ENCODE assay signal across 15 cellular contexts in genomic region chr10:34286136-34286739, GRCh38.
DNase-seq lines count a peak whose midpoint lies in the region; TF ChIP-seq lines count a peak whose summit lies in the region.
"Had no signal": no experiment of that assay in that cellular context is flagged by ENCODE, and none has a peak within 500 bp of the region (broad histone marks: within the 10 kb centered on the region; RNA-seq: fewer than 3 reads in every experiment).

No MANE protein-coding gene starts in this region.

- H3K36me3 ChIP-seq in adrenal gland (replicated peaks in 1 of 2), result no peaks in the 10 kb centered on the region
- no peaks in the 10 kb centered on the region for H3K36me3 ChIP-seq in effector memory CD4-positive, alpha-beta T cell (ENCODE audit: control insufficient read depth, insufficient read depth, low read length)
- H3K36me3 ChIP-seq: BLaER1 treated with 17β-estradiol and CSF1 and Interleukin-3, amounts not matched to agents 10 nM and 100 nM had no signal

- H3K9me3 ChIP-seq in adrenal gland (replicated peaks in 1 of 3), result no peaks in the 10 kb centered on the region
- no peaks in the 10 kb centered on the region for H3K9me3 ChIP-seq in effector memory CD4-positive, alpha-beta T cell (ENCODE audit: control insufficient read depth, low read length)
- H3K9me3 ChIP-seq: BLaER1 treated with 17β-estradiol and CSF1 and Interleukin-3, amounts not matched to agents 10 nM and 100 nM; heart left ventricle had no signal

- WGBS in adrenal gland, 4 donors, result 47 to 76% (median 67%) methylated on average over 3 of the region's 3 CpGs

- DNase-seq in AG10803 (ENCODE audit: low read depth) (peak; percentile 48), HK-2 (ENCODE audit: unreplicated experiment) (peak; percentile 10), adrenal gland (peak; percentile 41 to 71 (median 62)), kidney tubule cell (ENCODE audit: low spot score) (peak; percentile 66), SHP77 treated with DMSO at 0.1 percent for 48 hours (lab: John Stamatoyannopoulos, UW) (no peak), mesenteric fat pad (ENCODE audit: low spot score) (no peak), NCI-H2227 (lab: John Stamatoyannopoulos, UW; ENCODE audit: unreplicated experiment) (no peak)
- no peak for DNase-seq in effector memory CD4-positive, alpha-beta T cell
- DNase-seq: activated CD8-positive, alpha-beta memory T cell treated with anti-CD3 and anti-CD28 coated beads, Interleukin-2, amount 10 ng/mL, durations not matched to agents 7 days and 5 days; activated naive CD8-positive, alpha-beta T cell treated with anti-CD3 and anti-CD28 coated beads, Interleukin-2, amount 50 U/mL, for 24 hours; NCI-H1105; NCI-H524 treated with DMSO at 0.1 percent for 48 hours; stimulated activated naive CD4-positive, alpha-beta T cell had no signal

- H3K4me1 ChIP-seq in adrenal gland (replicated peaks in 1 of 2), result peaks cover 13 to 33% of the 10 kb centered on the region in 2 donors
- no peaks in the 10 kb centered on the region for H3K4me1 ChIP-seq in effector memory CD4-positive, alpha-beta T cell (ENCODE audit: control insufficient read depth, insufficient read depth, low read length, poor library complexity, severe bottlenecking)
- H3K4me1 ChIP-seq: BLaER1 treated with 17β-estradiol and CSF1 and Interleukin-3, amounts not matched to agents 10 nM and 100 nM had no signal

- intact Hi-C loops in adrenal gland (cut with DNase I), result no loop called here

- no peak for TF ChIP-seq POLR2A in adrenal gland (IDR thresholded peaks at IDR 0.05)

- H3K4me3 ChIP-seq in AG10803 (ENCODE audit: low read length), result no peak overlapping the region
- H3K4me3 ChIP-seq in adrenal gland, result no peak overlapping the region
- no peak overlapping the region for H3K4me3 ChIP-seq in effector memory CD4-positive, alpha-beta T cell (ENCODE audit: insufficient read depth, low read depth, low read length, poor library complexity, severe bottlenecking)
- H3K4me3 ChIP-seq: BLaER1 treated with 17β-estradiol and CSF1 and Interleukin-3, amounts not matched to agents 10 nM and 100 nM; heart left ventricle had no signal

- peak overlapping the region in 3 of 5 donors; percentile 5 to 40 (median 13) for H3K27ac ChIP-seq in adrenal gland
- H3K27ac ChIP-seq in effector memory CD4-positive, alpha-beta T cell (ENCODE audit: insufficient read depth, low read length, poor library complexity, severe bottlenecking), result no peak overlapping the region
- H3K27ac ChIP-seq: BLaER1 treated with 17β-estradiol and CSF1 and Interleukin-3, amounts not matched to agents 10 nM and 100 nM; heart left ventricle had no signal

- H3K27me3 ChIP-seq in adrenal gland, result no peaks in the 10 kb centered on the region
- H3K27me3 ChIP-seq in effector memory CD4-positive, alpha-beta T cell (replicated peaks; ENCODE audit: control insufficient read depth, insufficient read depth, low read length, poor library complexity, severe bottlenecking), result no peaks in the 10 kb centered on the region
- H3K27me3 ChIP-seq: BLaER1 treated with 17β-estradiol and CSF1 and Interleukin-3, amounts not matched to agents 10 nM and 100 nM; heart left ventricle had no signal

- TF ChIP-seq CTCF in AG10803 (conservative IDR thresholded peaks at IDR 0.05; ENCODE audit: low read length), result no peak
- no peak for TF ChIP-seq CTCF in adrenal gland (IDR thresholded peaks at IDR 0.05)

Comparison
In these comparisons a context has a peak if more than half of its experiments do, and no peak if none do; other contexts are left out.
1. DNase-seq: peak in AG10803 (single experiment), HK-2 (single experiment), adrenal gland (7 of 7) and kidney tubule cell (single experiment); none in SHP77 treated with DMSO at 0.1 percent for 48 hours (single experiment), mesenteric fat pad (single experiment), effector memory CD4-positive, alpha-beta T cell (0 of 3) and NCI-H2227 (single experiment).